In genomic region chr2:182867411-182868048, GRCh38 we compare ENCODE assay signal across 12 cellular contexts. TPM values are rescaled to one million over a fixed set of nuclear protein-coding genes. Genes with fewer than 3 reads are reported as not detected.
DNase-seq lines count a peak whose midpoint lies in the region; ATAC-seq, FAIRE-seq and TF ChIP-seq lines count a peak whose summit lies in the region.
"Had no signal": no experiment of that assay in that cellular context is flagged by ENCODE, and none has a peak within 500 bp of the region (broad histone marks: within the 10 kb centered on the region; RNA-seq: fewer than 3 reads in every experiment).

No MANE protein-coding gene starts in this region.

- H3K4me1 ChIP-seq in HepG2 (ENCODE audit: insufficient read depth, low read length) (peaks cover 34% of the 10 kb centered on the region), thoracic aorta (ENCODE audit: control insufficient read depth in 1 of 2, low read depth in 2 of 2) (peaks cover 11 to 33% of the 10 kb centered on the region in 2 donors)

- H2AFZ ChIP-seq in HepG2 (ENCODE audit: low read length): peak overlapping the region; percentile 53

- no peak overlapping the region for H3K27ac Mint-ChIP-seq in T-helper 1 cell treated with Interleukin-12 subunit alpha and Interleukin-12 subunit beta and Interleukin-4 antibody, amounts not matched to agents 30 μg/mL and 1 μg/mL, for 36 hours
- H3K27ac Mint-ChIP-seq in brain: peak overlapping the region in 4 of 5 experiments; percentile 29 to 87 (median 64)
- no peak overlapping the region for H3K27ac Mint-ChIP-seq in activated CD8-positive, alpha-beta T cell treated with anti-CD3 and anti-CD28 coated beads for 36 hours

- peak overlapping the region; percentile 11 for H3K4me3 Mint-ChIP-seq in T-helper 1 cell treated with Interleukin-12 subunit alpha and Interleukin-12 subunit beta and Interleukin-4 antibody, amounts not matched to agents 30 μg/mL and 1 μg/mL, for 36 hours
- peak overlapping the region; percentile 84 to 86 (median 85) for H3K4me3 Mint-ChIP-seq in brain
- H3K4me3 Mint-ChIP-seq in activated CD8-positive, alpha-beta T cell treated with anti-CD3 and anti-CD28 coated beads for 36 hours: no peak overlapping the region

- TF ChIP-seq EP300 in HepG2 (IDR thresholded peaks at IDR 0.05; ENCODE audit: low read depth in 2 of 2, low read length in 2 of 2) (no peak), HepG2 (CRISPR knock-in tag; IDR thresholded peaks at IDR 0.05; ENCODE audit: borderline replicate concordance) (no peak)

- no peak for FAIRE-seq in HepG2 (lab: Jason Lieb, UNC)

- no TSS peak for BruUV-seq in HepG2 (replicated peaks; lab: Mats Ljungman, UMichigan)

- 31% methylated on average over 12 of the region's 12 CpGs for WGBS in HepG2 (ENCODE audit: low lambda C conversion rate)

- peak overlapping the region; percentile 14 for H3K27ac ChIP-seq in HepG2 (ENCODE audit: extremely low read length, insufficient read depth, low read length)
- peak overlapping the region; percentile 83 to 92 for H3K27ac ChIP-seq in thoracic aorta
- H3K27ac ChIP-seq: WERI-Rb-1 had no signal

- TF ChIP-seq POLR2A in HepG2 (IDR thresholded peaks at IDR 0.05; ENCODE audit: insufficient read depth in 1 of 2, low read depth in 2 of 2, low read length in 2 of 2): no peak

- TF ChIP-seq RAD21 in HepG2 (CRISPR knock-in tag; IDR thresholded peaks at IDR 0.05): no peak

- POLR2A ChIA-PET in HepG2 (lab: Yijun Ruan, JAX): no interaction called here
- POLR2A ChIA-PET in activated CD8-positive, alpha-beta T cell treated with anti-CD3 and anti-CD28 coated beads for 36 hours (lab: Charles Lee): interaction anchor here (0.6 kb wide), 1 partner anchor 89 kb away, joined by 3 read pairs; no protein-coding TSS in a partner anchor

- peaks cover 67% of the 10 kb centered on the region for H3K27me3 Mint-ChIP-seq in T-helper 1 cell treated with Interleukin-12 subunit alpha and Interleukin-12 subunit beta and Interleukin-4 antibody, amounts not matched to agents 30 μg/mL and 1 μg/mL, for 36 hours (ENCODE audit: low read depth)
- peaks cover 34% of the 10 kb centered on the region for H3K27me3 Mint-ChIP-seq in brain
- peaks cover 56% of the 10 kb centered on the region for H3K27me3 Mint-ChIP-seq in activated CD8-positive, alpha-beta T cell treated with anti-CD3 and anti-CD28 coated beads for 36 hours

- peak overlapping the region; percentile 51; the same call in 1 of the 2 replicates for H3K9ac ChIP-seq in HepG2 (ENCODE audit: insufficient read depth, low read depth, low read length)

- H3K9me3 Mint-ChIP-seq in T-helper 1 cell treated with Interleukin-12 subunit alpha and Interleukin-12 subunit beta and Interleukin-4 antibody, amounts not matched to agents 30 μg/mL and 1 μg/mL, for 36 hours: no peaks in the 10 kb centered on the region
- no peaks in the 10 kb centered on the region for H3K9me3 Mint-ChIP-seq in brain
- H3K9me3 Mint-ChIP-seq in activated CD8-positive, alpha-beta T cell treated with anti-CD3 and anti-CD28 coated beads for 36 hours: no peaks in the 10 kb centered on the region

- H3K4me2 ChIP-seq in HepG2 (ENCODE audit: low read depth, low read length): peak overlapping the region; percentile 76

- ATAC-seq in HepG2: peak; percentile 16
- ATAC-seq in thoracic aorta (ENCODE audit: insufficient number of reproducible peaks, low FRiP score, low read depth): no peak
- ATAC-seq in activated CD8-positive, alpha-beta T cell treated with anti-CD3 and anti-CD28 coated beads for 36 hours: no peak

- H3K36me3 ChIP-seq in HepG2 (replicated peaks in 1 of 2; ENCODE audit: control insufficient read depth in 1 of 2, insufficient read depth in 2 of 2, low read length in 2 of 2) (no peaks in the 10 kb centered on the region), thoracic aorta (no peaks in the 10 kb centered on the region)
- H3K36me3 ChIP-seq: WERI-Rb-1 had no signal

- H3K27me3 ChIP-seq in HepG2 (ENCODE audit: control insufficient read depth in 1 of 2, insufficient read depth in 2 of 2, low read length in 2 of 2): peaks cover 3 to 20% of the 10 kb centered on the region in 2 experiments; a peak in 2 of 5 replicates
- no peaks in the 10 kb centered on the region for H3K27me3 ChIP-seq in thoracic aorta (replicated peaks; ENCODE audit: insufficient read depth)

- H3K36me3 Mint-ChIP-seq in T-helper 1 cell treated with Interleukin-12 subunit alpha and Interleukin-12 subunit beta and Interleukin-4 antibody, amounts not matched to agents 30 μg/mL and 1 μg/mL, for 36 hours (ENCODE audit: low read depth): no peaks in the 10 kb centered on the region
- H3K36me3 Mint-ChIP-seq in brain: no peaks in the 10 kb centered on the region
- no peaks in the 10 kb centered on the region for H3K36me3 Mint-ChIP-seq in activated CD8-positive, alpha-beta T cell treated with anti-CD3 and anti-CD28 coated beads for 36 hours (ENCODE audit: low read depth)
- H3K36me3 Mint-ChIP-seq: CD4-positive, CD25-positive, alpha-beta regulatory T cell had no signal

- intact Hi-C loops in HepG2 (cut with micrococcal nuclease; ENCODE audit: unreplicated experiment): loop anchor here (5.0 kb wide), 1 partner anchor 45 kb away; no protein-coding TSS in a partner anchor
- intact Hi-C loops in activated CD8-positive, alpha-beta T cell treated with anti-CD3 and anti-CD28 coated beads for 36 hours (cut with micrococcal nuclease): no loop called here

- no peak for TF ChIP-seq CTCF in brain (conservative IDR thresholded peaks at IDR 0.05)
- TF ChIP-seq CTCF in HepG2 (CRISPR knock-in tag; IDR thresholded peaks at IDR 0.05): no peak
- no peak for TF ChIP-seq CTCF in thoracic aorta (IDR thresholded peaks at IDR 0.05)
- TF ChIP-seq CTCF in activated CD8-positive, alpha-beta T cell treated with anti-CD3 and anti-CD28 coated beads for 36 hours (IDR thresholded peaks at IDR 0.05): no peak

- H3K79me2 ChIP-seq in HepG2 (ENCODE audit: insufficient read depth, low read length): no peaks in the 10 kb centered on the region

- CTCF ChIA-PET in HepG2 (lab: Yijun Ruan, JAX; ENCODE audit: low intra/inter-chr PET ratio, low total read pairs): no interaction called here
- CTCF ChIA-PET in activated CD8-positive, alpha-beta T cell treated with anti-CD3 and anti-CD28 coated beads for 36 hours (lab: Charles Lee): interaction anchor here (1.1 to 1.4 kb wide), 2 partner anchors 27 to 83 kb away, joined by 3 read pairs; no protein-coding TSS in a partner anchor

- in situ Hi-C loops in HepG2 (cut with HindIII; ENCODE audit: extremely low pct_ligation_motif_present, low pct_unique_long_range_greater_than_20kb): no loop called here

- no peaks in the 10 kb centered on the region for H4K20me1 ChIP-seq in HepG2 (ENCODE audit: insufficient read depth, low read length)

- no peak for DNase-seq in T-helper 1 cell
- DNase-seq in HepG2 (ENCODE audit: low spot score): no peak
- no peak for DNase-seq in thoracic aorta (ENCODE audit: low spot score)
- no peak for DNase-seq in activated CD8-positive, alpha-beta T cell treated with anti-CD3 and anti-CD28 coated beads for 36 hours
- no peak for DNase-seq in HuH-7 (ENCODE audit: low spot score)
- DNase-seq in germinal center (ENCODE audit: low spot score): no peak
- DNase-seq: cortex of kidney, NCI-H2081 had no signal

- H3K9me3 ChIP-seq in HepG2 (ENCODE audit: low read length): no peaks in the 10 kb centered on the region
- H3K9me3 ChIP-seq in thoracic aorta: no peaks in the 10 kb centered on the region

- peaks cover 14% of the 10 kb centered on the region for H3K4me1 Mint-ChIP-seq in T-helper 1 cell treated with Interleukin-12 subunit alpha and Interleukin-12 subunit beta and Interleukin-4 antibody, amounts not matched to agents 30 μg/mL and 1 μg/mL, for 36 hours (ENCODE audit: low read depth)
- H3K4me1 Mint-ChIP-seq in brain: peaks cover 47% of the 10 kb centered on the region
- peaks cover 11% of the 10 kb centered on the region for H3K4me1 Mint-ChIP-seq in activated CD8-positive, alpha-beta T cell treated with anti-CD3 and anti-CD28 coated beads for 36 hours (ENCODE audit: low read depth)

- peak overlapping the region; percentile 42 to 68 (median 60) for H3K4me3 ChIP-seq in HepG2 (replicated peaks in 1 of 3; ENCODE audit: insufficient read depth in 1 of 3, low read depth in 2 of 3, low read length in 3 of 3)
- peak overlapping the region; percentile 79 for H3K4me3 ChIP-seq in thoracic aorta

RNA-seq across cellular contexts. Expression of gene FRZB, which starts 1.1 kb away (rescaled TPM):
- polyA plus RNA-seq in brain (ENCODE audit: insufficient read depth, low read depth, low replicate concordance): 8.5 TPM
- total RNA-seq in HepG2 (2016; rRNA removed; fragmentation: Illumina TruSeq; extraction: Trizol): 0.04 TPM in 1 of 2 replicates, not detected in the other
- total RNA-seq in HepG2 (2016; cell fraction: cytosol; rRNA removed; fragmentation: Illumina TruSeq; extraction: Trizol; ENCODE audit: low read depth): not detected in 2 replicates
- total RNA-seq in HepG2 (2016; cell fraction: insoluble cytoplasmic fraction; rRNA removed; fragmentation: Illumina TruSeq; extraction: Trizol): 0.04 TPM in 1 of 2 replicates, not detected in the other
- total RNA-seq in HepG2 (2016; cell fraction: membrane; rRNA removed; fragmentation: Illumina TruSeq; extraction: Trizol): 0.03 TPM in 1 of 2 replicates, not detected in the other
- total RNA-seq in HepG2 (2016; cell fraction: nucleus; rRNA removed; fragmentation: Illumina TruSeq; extraction: Trizol): 0.16 and 0.25 TPM in 2 replicates
- polyA plus RNA-seq in HepG2 (2011; rRNA removed): 0.86 and 1.2 TPM in 2 replicates
- 0.67 and 0.68 TPM in 2 replicates for polyA plus RNA-seq in HepG2 (2011; cell fraction: cytosol; rRNA removed)
- polyA plus RNA-seq in HepG2 (2011; cell fraction: nucleus; rRNA removed): 0.74 and 0.85 TPM in 2 replicates
- polyA plus RNA-seq in HepG2 (2012): 1.0 and 1.8 TPM in 2 replicates
- polyA plus RNA-seq in HepG2 (2016; cell fraction: cytosol; fragmentation: Illumina TruSeq; extraction: Trizol; ENCODE audit: low read depth): 0.03 and 0.09 TPM in 2 replicates
- polyA plus RNA-seq in HepG2 (2016; cell fraction: insoluble cytoplasmic fraction; fragmentation: Illumina TruSeq; extraction: Trizol; ENCODE audit: low read depth): 0.07 and 0.08 TPM in 2 replicates
- not detected in 2 replicates for polyA plus RNA-seq in HepG2 (2016; cell fraction: membrane; fragmentation: Illumina TruSeq; extraction: Trizol; ENCODE audit: low read depth)
- polyA plus RNA-seq in HepG2 (2016; cell fraction: nucleus; fragmentation: Illumina TruSeq; extraction: Trizol; ENCODE audit: insufficient read depth, low read depth): 0.14 and 0.28 TPM in 2 replicates
- 1.2 TPM in 1 of 2 replicates, not detected in the other for polyA minus RNA-seq in HepG2 (2011; rRNA and poly(A)+ RNA removed; ENCODE audit: low replicate concordance)
- polyA minus RNA-seq in HepG2 (2011; cell fraction: cytosol; rRNA and poly(A)+ RNA removed): 0.53 and 0.69 TPM in 2 replicates
- 1.4 and 1.6 TPM in 2 replicates for polyA minus RNA-seq in HepG2 (2011; cell fraction: nucleus; rRNA and poly(A)+ RNA removed)
- 100 to 1,000 TPM; 140 to 203 TPM for total RNA-seq in thoracic aorta
- total RNA-seq in activated CD8-positive, alpha-beta T cell treated with anti-CD3 and anti-CD28 coated beads for 36 hours: not detected
- total RNA-seq: CD4-positive, CD25-positive, alpha-beta regulatory T cell had no signal
- polyA plus RNA-seq: CD4-positive, CD25-positive, alpha-beta regulatory T cell had no signal

Comparison
In these comparisons a context has a peak if more than half of its experiments do, and no peak if none do; other contexts are left out.
1. H3K27ac Mint-ChIP-seq: peak in brain (4 of 5); none in T-helper 1 cell treated with Interleukin-12 subunit alpha and Interleukin-12 subunit beta and Interleukin-4 antibody, amounts not matched to agents 30 μg/mL and 1 μg/mL, for 36 hours (single experiment) and activated CD8-positive, alpha-beta T cell treated with anti-CD3 and anti-CD28 coated beads for 36 hours (single experiment).
2. RNA of gene FRZB, which starts 1.1 kb away (total RNA-seq): 140 to 203 TPM in thoracic aorta; 0.03 to 0.25 TPM in HepG2 and not detected in activated CD8-positive, alpha-beta T cell treated with anti-CD3 and anti-CD28 coated beads for 36 hours; every median in the first group is over 100 times any median in the second.